ENCODE assay signal across 9 cellular contexts in the genomic region with DNA sequence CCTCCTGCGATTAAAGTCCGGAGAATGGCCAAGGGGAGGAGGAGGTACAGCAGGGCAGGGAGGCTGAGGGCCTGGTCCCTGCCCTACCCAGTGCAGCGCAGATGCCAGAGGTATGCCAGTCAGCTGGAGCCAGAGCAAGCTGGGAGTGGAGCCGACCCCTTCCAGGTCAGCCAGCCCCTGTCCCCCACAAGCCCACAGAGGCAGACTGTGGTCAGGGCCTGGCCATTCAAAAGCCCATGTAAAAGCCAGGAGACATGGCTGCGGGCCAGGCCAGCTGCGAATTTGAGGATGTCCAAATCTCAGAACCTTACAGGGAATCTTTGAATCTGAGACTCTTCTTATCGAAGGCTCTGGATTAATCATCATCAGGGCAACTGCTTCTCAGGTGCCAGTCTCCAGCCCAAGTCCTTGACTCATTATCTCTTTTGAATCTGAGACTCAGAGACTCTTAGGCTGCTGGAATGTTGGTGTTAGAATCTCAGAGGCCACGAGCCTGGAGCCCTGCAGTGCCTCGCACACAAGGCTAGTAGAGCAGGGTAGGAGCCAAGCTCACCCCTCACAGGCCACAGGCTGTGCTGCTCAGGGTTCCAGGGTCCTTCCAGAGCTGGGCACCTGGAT. TPM values are rescaled to one million over a fixed set of nuclear protein-coding genes. Genes with fewer than 3 reads are reported as not detected.
DNase-seq lines count a peak whose midpoint lies in the region; ATAC-seq, FAIRE-seq and TF ChIP-seq lines count a peak whose summit lies in the region.
"Had no signal": no experiment of that assay in that cellular context is flagged by ENCODE, and none has a peak within 500 bp of the region (broad histone marks: within the 10 kb centered on the region; RNA-seq: fewer than 3 reads in every experiment).

No MANE protein-coding gene starts in this region.

- H3K4me1 Mint-ChIP-seq in activated CD4-positive, alpha-beta T cell treated with anti-CD3 and anti-CD28 coated beads, Interleukin-2, amount 10 ng/mL, durations not matched to agents 24 days and 14 days = peaks cover 3% of the 10 kb centered on the region
- peaks cover 16% of the 10 kb centered on the region for H3K4me1 Mint-ChIP-seq in activated CD4-positive, alpha-beta T cell treated with anti-CD3 and anti-CD28 coated beads, Interleukin-2, amount 10 ng/mL, durations not matched to agents 7 days and 5 days

- no peaks in the 10 kb centered on the region for H3K36me3 Mint-ChIP-seq in activated CD4-positive, alpha-beta T cell treated with anti-CD3 and anti-CD28 coated beads, Interleukin-2, amount 10 ng/mL, durations not matched to agents 24 days and 14 days (ENCODE audit: low read depth)
- H3K36me3 Mint-ChIP-seq in activated CD4-positive, alpha-beta T cell treated with anti-CD3 and anti-CD28 coated beads, Interleukin-2, amount 10 ng/mL, durations not matched to agents 7 days and 5 days (ENCODE audit: low read depth) = no peaks in the 10 kb centered on the region

- no peak for FAIRE-seq in pancreas (lab: Jason Lieb, UNC)

- intact Hi-C loops in pancreas (cut with DNase I) = no loop called here
- intact Hi-C loops in activated CD4-positive, alpha-beta T cell treated with anti-CD3 and anti-CD28 coated beads, Interleukin-2, amount 10 ng/mL, durations not matched to agents 24 days and 14 days (cut with micrococcal nuclease) = no loop called here

- no peaks in the 10 kb centered on the region for H3K27me3 ChIP-seq in BJ (ENCODE audit: control insufficient read depth, insufficient read depth, low read length)
- H3K27me3 ChIP-seq in SJCRH30 = no peaks in the 10 kb centered on the region
- peaks cover 0 to 4% (median 0%) of the 10 kb centered on the region in 4 donors for H3K27me3 ChIP-seq in pancreas

- ATAC-seq in pancreas = peak; percentile 14 to 53 (median 24)
- no peak for ATAC-seq in HG03159 (IDR thresholded peaks at IDR 0.05; ENCODE audit: unreplicated experiment)
- no peak for ATAC-seq in GM21390 (IDR thresholded peaks at IDR 0.05; ENCODE audit: unreplicated experiment)

- no peak overlapping the region for H3K27ac Mint-ChIP-seq in activated CD4-positive, alpha-beta T cell treated with anti-CD3 and anti-CD28 coated beads, Interleukin-2, amount 10 ng/mL, durations not matched to agents 24 days and 14 days
- H3K27ac Mint-ChIP-seq in activated CD4-positive, alpha-beta T cell treated with anti-CD3 and anti-CD28 coated beads, Interleukin-2, amount 10 ng/mL, durations not matched to agents 7 days and 5 days = no peak overlapping the region

- H3K36me3 ChIP-seq in BJ (ENCODE audit: control insufficient read depth, insufficient read depth, low read length) = no peaks in the 10 kb centered on the region
- no peaks in the 10 kb centered on the region for H3K36me3 ChIP-seq in SJCRH30
- no peaks in the 10 kb centered on the region for H3K36me3 ChIP-seq in pancreas

- no peaks in the 10 kb centered on the region for H3K9me3 Mint-ChIP-seq in activated CD4-positive, alpha-beta T cell treated with anti-CD3 and anti-CD28 coated beads, Interleukin-2, amount 10 ng/mL, durations not matched to agents 24 days and 14 days
- H3K9me3 Mint-ChIP-seq in activated CD4-positive, alpha-beta T cell treated with anti-CD3 and anti-CD28 coated beads, Interleukin-2, amount 10 ng/mL, durations not matched to agents 7 days and 5 days = no peaks in the 10 kb centered on the region

- H3K9me3 ChIP-seq in SJCRH30 (replicated peaks) (no peaks in the 10 kb centered on the region), pancreas (no peaks in the 10 kb centered on the region)

- CTCF ChIA-PET in BJ (lab: Yijun Ruan, JAX) = no interaction called here
- CTCF ChIA-PET in activated CD4-positive, alpha-beta T cell treated with anti-CD3 and anti-CD28 coated beads, Interleukin-2, amount 10 ng/mL, durations not matched to agents 7 days and 5 days (lab: Charles Lee) = no interaction called here

- DNase-seq in BJ (ENCODE audit: low read depth) = no peak
- DNase-seq in SJCRH30 = peak; percentile 5 to 28
- peak; percentile 48 for DNase-seq in fibroblast of the aortic adventitia (ENCODE audit: low read depth)
- peak in 2 of 6 donors; percentile 35 to 52 for DNase-seq in pancreas
- DNase-seq in activated CD4-positive, alpha-beta T cell treated with anti-CD3 and anti-CD28 coated beads, Interleukin-2, amount 10 ng/mL, durations not matched to agents 24 days and 14 days = no peak
- DNase-seq in activated CD4-positive, alpha-beta T cell treated with anti-CD3 and anti-CD28 coated beads, Interleukin-2, amount 10 ng/mL, durations not matched to agents 7 days and 5 days = no peak
- DNase-seq: effector CD4-positive, alpha-beta T cell had no signal

- no peak overlapping the region for H3K27ac ChIP-seq in SJCRH30
- peak overlapping the region in 2 of 4 donors; percentile 59 to 74 for H3K27ac ChIP-seq in pancreas

- no peak overlapping the region for H3K4me3 Mint-ChIP-seq in activated CD4-positive, alpha-beta T cell treated with anti-CD3 and anti-CD28 coated beads, Interleukin-2, amount 10 ng/mL, durations not matched to agents 24 days and 14 days
- H3K4me3 Mint-ChIP-seq in activated CD4-positive, alpha-beta T cell treated with anti-CD3 and anti-CD28 coated beads, Interleukin-2, amount 10 ng/mL, durations not matched to agents 7 days and 5 days = no peak overlapping the region

- 28 to 56% methylated on average over 9 of the region's 9 CpGs for WGBS in pancreas, 2 donors

- POLR2A ChIA-PET in BJ (lab: Charles Lee) = no interaction called here
- POLR2A ChIA-PET in activated CD4-positive, alpha-beta T cell treated with anti-CD3 and anti-CD28 coated beads, Interleukin-2, amount 10 ng/mL, durations not matched to agents 7 days and 5 days (lab: Charles Lee) = no interaction called here

- TF ChIP-seq CTCF in BJ (IDR thresholded peaks at IDR 0.05; ENCODE audit: insufficient read depth, low read depth, low read length) (no peak), fibroblast of the aortic adventitia (IDR thresholded peaks at IDR 0.05; ENCODE audit: insufficient read depth, low read length) (no peak), pancreas (IDR thresholded peaks at IDR 0.05) (no peak)

- H3K4me3 ChIP-seq in BJ (ENCODE audit: low read depth, low read length) = peak overlapping the region; percentile 47
- H3K4me3 ChIP-seq in SJCRH30 = peak overlapping the region; percentile 55
- peak overlapping the region; percentile 31 for H3K4me3 ChIP-seq in fibroblast of the aortic adventitia (ENCODE audit: low read depth, low read length)
- peak overlapping the region in 3 of 4 donors; percentile 7 to 41 (median 32) for H3K4me3 ChIP-seq in pancreas

- peaks cover 2% of the 10 kb centered on the region for H3K27me3 Mint-ChIP-seq in activated CD4-positive, alpha-beta T cell treated with anti-CD3 and anti-CD28 coated beads, Interleukin-2, amount 10 ng/mL, durations not matched to agents 24 days and 14 days
- no peaks in the 10 kb centered on the region for H3K27me3 Mint-ChIP-seq in activated CD4-positive, alpha-beta T cell treated with anti-CD3 and anti-CD28 coated beads, Interleukin-2, amount 10 ng/mL, durations not matched to agents 7 days and 5 days

- no peaks in the 10 kb centered on the region for H3K4me1 ChIP-seq in SJCRH30
- peaks cover 0 to 9% (median 0%) of the 10 kb centered on the region in 3 donors for H3K4me1 ChIP-seq in pancreas

RNA-seq across cellular contexts. Expression of a gene that starts 0.6 kb away (rescaled TPM):
- polyA plus RNA-seq in BJ (2011; rRNA removed) (10.6 and 13.5 TPM in 2 replicates), pancreas (10 to 100 TPM; 10.2 to 13.2 TPM)
- polyA minus RNA-seq in BJ (2011; rRNA and poly(A)+ RNA removed) = 14.7 and 15.5 TPM in 2 replicates
- 1.8 and 2.2 TPM in 2 replicates for total RNA-seq in SJCRH30 (2014; rRNA removed; shearing (Covaris generic))
- total RNA-seq in fibroblast of the aortic adventitia (ENCODE audit: low replicate concordance) (3.6 and 5.6 TPM in 2 replicates), pancreas (10 to 100 TPM in 2 of 6 donors, 1 to 10 TPM in 4; 7.5 to 12.5 (median 8.8) TPM)
- 0.37 and 0.64 TPM in 2 replicates for total RNA-seq in activated CD4-positive, alpha-beta T cell treated with anti-CD3 and anti-CD28 coated beads, Interleukin-2, amount 10 ng/mL, durations not matched to agents 24 days and 14 days
- total RNA-seq in activated CD4-positive, alpha-beta T cell treated with anti-CD3 and anti-CD28 coated beads, Interleukin-2, amount 10 ng/mL, durations not matched to agents 7 days and 5 days = under 1 TPM; 0.10 to 0.12 TPM

RNA-seq across cellular contexts. Expression of a gene that starts 55.8 kb away (rescaled TPM):
- polyA plus RNA-seq in BJ (2011; rRNA removed) (48.5 and 67.1 TPM in 2 replicates), pancreas (10 to 100 TPM; 31.4 to 36.4 TPM)
- polyA minus RNA-seq in BJ (2011; rRNA and poly(A)+ RNA removed) = 59.5 and 84.1 TPM in 2 replicates
- 38.7 and 48.7 TPM in 2 replicates for total RNA-seq in SJCRH30 (2014; rRNA removed; shearing (Covaris generic))
- total RNA-seq in fibroblast of the aortic adventitia (ENCODE audit: low replicate concordance) (51.7 and 76.4 TPM in 2 replicates), pancreas (10 to 100 TPM; 26.8 to 70.5 (median 47.5) TPM)
- 112 and 119 TPM in 2 replicates for total RNA-seq in activated CD4-positive, alpha-beta T cell treated with anti-CD3 and anti-CD28 coated beads, Interleukin-2, amount 10 ng/mL, durations not matched to agents 24 days and 14 days
- total RNA-seq in activated CD4-positive, alpha-beta T cell treated with anti-CD3 and anti-CD28 coated beads, Interleukin-2, amount 10 ng/mL, durations not matched to agents 7 days and 5 days = 10 to 100 TPM; 77.2 to 81.2 TPM

Comparison
In these comparisons a context has a peak if more than half of its experiments do, and no peak if none do; other contexts are left out.
1. DNase-seq: peak in SJCRH30 (2 of 2) and fibroblast of the aortic adventitia (single experiment); none in BJ (single experiment), activated CD4-positive, alpha-beta T cell treated with anti-CD3 and anti-CD28 coated beads, Interleukin-2, amount 10 ng/mL, durations not matched to agents 24 days and 14 days (single experiment) and activated CD4-positive, alpha-beta T cell treated with anti-CD3 and anti-CD28 coated beads, Interleukin-2, amount 10 ng/mL, durations not matched to agents 7 days and 5 days (single experiment).
2. ATAC-seq: peak in pancreas (4 of 4); none in HG03159 (single experiment) and GM21390 (single experiment).
3. Peak in every context shown above with its lines, with median percentiles within 50 percentile points of each other: H3K4me3 ChIP-seq.